In the genomic region with DNA sequence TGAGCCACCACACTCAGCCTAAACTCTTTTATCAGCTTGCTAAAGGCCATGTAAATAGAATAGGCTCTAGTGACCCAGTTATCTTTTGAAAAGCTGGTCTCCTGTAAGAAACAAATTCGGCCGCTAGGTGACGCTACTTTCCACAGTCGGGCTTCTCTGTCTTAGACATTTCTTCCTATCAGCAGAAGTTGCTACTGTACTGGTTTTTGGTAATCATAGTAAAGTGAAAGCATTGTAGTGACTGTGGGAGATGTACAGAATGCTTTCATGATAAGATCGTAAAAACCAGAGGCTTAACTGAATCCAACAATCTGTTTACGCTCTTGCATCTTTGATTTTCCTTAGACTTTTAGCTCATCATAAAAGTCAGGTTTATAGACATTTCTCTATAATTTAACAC, we compare ENCODE assay signal across 8 cellular contexts.
DNase-seq lines count a peak whose midpoint lies in the region; ATAC-seq and TF ChIP-seq lines count a peak whose summit lies in the region.

No MANE protein-coding gene starts in this region.

- peaks cover 0 to 49% (median 9%) of the 10 kb centered on the region in 45 donors for H3K27me3 ChIP-seq in dorsolateral prefrontal cortex

- no peak overlapping the region for H3K4me3 ChIP-seq in dorsolateral prefrontal cortex

- no peaks in the 10 kb centered on the region for H3K36me3 Mint-ChIP-seq in stimulated activated naive B cell treated with anti-CD40 and anti-IgM and Interleukin-4, amounts not matched to agents 10 μg/mL and 1 μg/mL and 100 μg/mL, for 72 hours

- intact Hi-C loops in dorsolateral prefrontal cortex (cut with DNase I): no loop called here

- H3K4me1 Mint-ChIP-seq in stimulated activated naive B cell treated with anti-CD40 and anti-IgM and Interleukin-4, amounts not matched to agents 10 μg/mL and 1 μg/mL and 100 μg/mL, for 72 hours: peaks cover 2 to 5% of the 10 kb centered on the region in 2 donors

- H3K4me3 Mint-ChIP-seq in stimulated activated naive B cell treated with anti-CD40 and anti-IgM and Interleukin-4, amounts not matched to agents 10 μg/mL and 1 μg/mL and 100 μg/mL, for 72 hours: no peak overlapping the region

- TF ChIP-seq CTCF in AG09319 (IDR thresholded peaks at IDR 0.05; ENCODE audit: low read depth, low read length) (peak; percentile 64), dorsolateral prefrontal cortex (IDR thresholded peaks at IDR 0.05 in 54 of 56, conservative IDR thresholded peaks at IDR 0.05 in 2 of 56; ENCODE audit: low read depth in 1 of 56, partially characterized antibody in 56 of 56) (peak in 55 of 56 donors; percentile 23 to 66 (median 54))

- no peak overlapping the region for H3K27ac ChIP-seq in dorsolateral prefrontal cortex

- DNase-seq in AG09319 (ENCODE audit: extremely low read depth, low read depth): peak; percentile 0
- DNase-seq in NCI-H2196 treated with DMSO at 0.1 percent for 48 hours (lab: John Stamatoyannopoulos, UW; ENCODE audit: unreplicated experiment): peak; percentile 1
- DNase-seq in activated CD4-positive, alpha-beta T cell treated with anti-CD3 and anti-CD28 coated beads for 4 hours: peak; percentile 55 to 72
- DNase-seq in dorsolateral prefrontal cortex: peak in 2 of 10 donors; percentile 44 to 64
- DNase-seq in midbrain (lab: John Stamatoyannopoulos, UW): peak; percentile 30
- peak; percentile 44 for DNase-seq in stimulated activated naive B cell treated with anti-CD40 and anti-IgM and Interleukin-4, amounts not matched to agents 10 μg/mL and 1 μg/mL and 100 μg/mL, for 72 hours

- H3K9me3 Mint-ChIP-seq in stimulated activated naive B cell treated with anti-CD40 and anti-IgM and Interleukin-4, amounts not matched to agents 10 μg/mL and 1 μg/mL and 100 μg/mL, for 72 hours: no peaks in the 10 kb centered on the region

- H3K27me3 Mint-ChIP-seq in stimulated activated naive B cell treated with anti-CD40 and anti-IgM and Interleukin-4, amounts not matched to agents 10 μg/mL and 1 μg/mL and 100 μg/mL, for 72 hours: no peaks in the 10 kb centered on the region

- ATAC-seq in GM18517 (IDR thresholded peaks at IDR 0.05; ENCODE audit: unreplicated experiment) (peak; percentile 90), HG03039 (IDR thresholded peaks at IDR 0.05; ENCODE audit: unreplicated experiment) (peak; percentile 87)
- peak; percentile 73 to 87 for ATAC-seq in stimulated activated naive B cell treated with anti-CD40 and anti-IgM and Interleukin-4, amounts not matched to agents 10 μg/mL and 1 μg/mL and 100 μg/mL, for 72 hours (replicated peaks)

- H3K27ac Mint-ChIP-seq in stimulated activated naive B cell treated with anti-CD40 and anti-IgM and Interleukin-4, amounts not matched to agents 10 μg/mL and 1 μg/mL and 100 μg/mL, for 72 hours: no peak overlapping the region
